Comparison of ENCODE assay signal across 1 cellular context in genomic region chr16:31142109-31143035, GRCh38.
TF ChIP-seq lines count a peak whose summit lies in the region.

No MANE protein-coding gene starts in this region.

TF ChIP-seq in HepG2, 621 proteins besides CTCF, POLR2A, EP300 and RAD21 (continued from another document and continues in another):
- TF ChIP-seq BRCA1 (CRISPR knock-in tag; IDR thresholded peaks at IDR 0.05) (no peak), DNMT1 (CRISPR knock-in tag; IDR thresholded peaks at IDR 0.05) (peak; percentile 78; the same call in 1 of the 2 replicates), CBX5 (CRISPR knock-in tag; IDR thresholded peaks at IDR 0.05; ENCODE audit: borderline replicate concordance) (0 out of 2 replicates have a peak, but pooled peaks have one; percentile 47), KDM2A (CRISPR knock-in tag; IDR thresholded peaks at IDR 0.05; ENCODE audit: borderline replicate concordance, low read depth) (peak; percentile 89), ZNF335 (CRISPR knock-in tag; IDR thresholded peaks at IDR 0.05) (peak; percentile 89), BRF2 (CRISPR knock-in tag; IDR thresholded peaks at IDR 0.05) (peak; percentile 95), ZNF407 (CRISPR knock-in tag; IDR thresholded peaks at IDR 0.05; ENCODE audit: not compliant biosample characterization) (peak; percentile 61), SAFB2 (CRISPR knock-in tag; IDR thresholded peaks at IDR 0.05; ENCODE audit: borderline replicate concordance, low read depth) (peak; percentile 84; the same call in 1 of the 2 replicates), ELF4 (CRISPR knock-in tag; IDR thresholded peaks at IDR 0.05; ENCODE audit: borderline replicate concordance) (peak; percentile 55; the same call in 1 of the 2 replicates), ESRRA (CRISPR knock-in tag; IDR thresholded peaks at IDR 0.05; ENCODE audit: low read depth) (0 out of 2 replicates have a peak, but pooled peaks have one; percentile 20), PATZ1 (CRISPR knock-in tag; IDR thresholded peaks at IDR 0.05) (peak; percentile 45; the same call in 1 of the 2 replicates), MAZ (IDR thresholded peaks at IDR 0.05; ENCODE audit: borderline replicate concordance, low read depth, low read length) (peak; percentile 92), MAZ (CRISPR knock-in tag; IDR thresholded peaks at IDR 0.05; ENCODE audit: low read depth) (peak; percentile 96), ATM (IDR thresholded peaks at IDR 0.05; ENCODE audit: borderline replicate concordance) (no peak), MXD3 (CRISPR knock-in tag; IDR thresholded peaks at IDR 0.05) (peak; percentile 73; the same call in 1 of the 2 replicates), HMGA1 (CRISPR knock-in tag; conservative IDR thresholded peaks at IDR 0.05) (no peak), ZNF550 (CRISPR knock-in tag; IDR thresholded peaks at IDR 0.05; ENCODE audit: borderline replicate concordance) (no peak), ZNF207 (IDR thresholded peaks at IDR 0.05; ENCODE audit: borderline replicate concordance) (no peak), EEA1 (CRISPR knock-in tag; IDR thresholded peaks at IDR 0.05; ENCODE audit: borderline replicate concordance) (no peak), NR2F2 (IDR thresholded peaks at IDR 0.05; ENCODE audit: borderline replicate concordance, low read depth) (no peak), SP4 (CRISPR knock-in tag; IDR thresholded peaks at IDR 0.05) (peak; percentile 96), SETDB1 (CRISPR knock-in tag; IDR thresholded peaks at IDR 0.05; ENCODE audit: borderline replicate concordance) (no peak), SIX1 (CRISPR knock-in tag; IDR thresholded peaks at IDR 0.05; ENCODE audit: borderline replicate concordance) (no peak), NFYB (CRISPR knock-in tag; IDR thresholded peaks at IDR 0.05) (no peak), SMAD1 (CRISPR knock-in tag; IDR thresholded peaks at IDR 0.05; ENCODE audit: borderline replicate concordance, low read depth) (peak; percentile 75; the same call in 1 of the 2 replicates), ZFP36L2 (CRISPR knock-in tag; IDR thresholded peaks at IDR 0.05) (no peak), HDAC2 (CRISPR knock-in tag; IDR thresholded peaks at IDR 0.05) (peak; percentile 78), TIGD3 (CRISPR knock-in tag; IDR thresholded peaks at IDR 0.05; ENCODE audit: borderline replicate concordance) (peak; percentile 68; the same call in 1 of the 2 replicates), ZNF136 (CRISPR knock-in tag; IDR thresholded peaks at IDR 0.05; ENCODE audit: low read depth) (peak; percentile 90; the same call in 1 of the 2 replicates), ZBTB38 (CRISPR knock-in tag; IDR thresholded peaks at IDR 0.05) (peak; percentile 81), IRF1 (CRISPR knock-in tag; IDR thresholded peaks at IDR 0.05; ENCODE audit: low read depth) (no peak), FOXK1 (CRISPR knock-in tag; IDR thresholded peaks at IDR 0.05; ENCODE audit: borderline replicate concordance, low read depth) (peak; percentile 60; the same call in 1 of the 2 replicates), ZNF749 (CRISPR knock-in tag; IDR thresholded peaks at IDR 0.05; ENCODE audit: borderline replicate concordance) (peak; percentile 8; the same call in 1 of the 2 replicates), NKX3-1 (CRISPR knock-in tag; IDR thresholded peaks at IDR 0.05) (no peak; the same call in 1 of the 2 replicates), ZNF460 (CRISPR knock-in tag; IDR thresholded peaks at IDR 0.05; ENCODE audit: borderline replicate concordance) (no peak; the same call in 1 of the 2 replicates), ZNF737 (CRISPR knock-in tag; IDR thresholded peaks at IDR 0.05; ENCODE audit: borderline replicate concordance) (no peak), MYPOP (CRISPR knock-in tag; IDR thresholded peaks at IDR 0.05) (peak; percentile 57; the same call in 1 of the 2 replicates), THRA (CRISPR knock-in tag; IDR thresholded peaks at IDR 0.05; ENCODE audit: borderline replicate concordance) (peak; percentile 87), ZBTB39 (CRISPR knock-in tag; IDR thresholded peaks at IDR 0.05) (no peak), ZNF567 (CRISPR knock-in tag; IDR thresholded peaks at IDR 0.05; ENCODE audit: borderline replicate concordance) (peak; percentile 87; the same call in 1 of the 2 replicates), ARNTL (CRISPR knock-in tag; IDR thresholded peaks at IDR 0.05) (no peak), YEATS4 (CRISPR knock-in tag; IDR thresholded peaks at IDR 0.05; ENCODE audit: borderline replicate concordance) (peak; percentile 55; the same call in 1 of the 2 replicates), HNRNPLL (IDR thresholded peaks at IDR 0.05; ENCODE audit: low read depth, low read length, poor library complexity, severe bottlenecking) (peak; percentile 93), PLRG1 (conservative IDR thresholded peaks at IDR 0.05) (no peak), MAFG (CRISPR knock-in tag; IDR thresholded peaks at IDR 0.05) (no peak), ZNF383 (CRISPR knock-in tag; IDR thresholded peaks at IDR 0.05; ENCODE audit: borderline replicate concordance) (no peak), ZNF777 (CRISPR knock-in tag; IDR thresholded peaks at IDR 0.05) (peak; percentile 52)
